Comparison of ENCODE assay signal across 11 cellular contexts in genomic region chr7:50641442-50642405, GRCh38.
A peak's percentile ranks its signal among the peaks of the same experiment; 100 is the strongest.
DNase-seq lines count a peak whose midpoint lies in the region; ATAC-seq, FAIRE-seq and TF ChIP-seq lines count a peak whose summit lies in the region.
"Had no signal": no experiment of that assay in that cellular context is flagged by ENCODE, and none has a peak within 500 bp of the region (broad histone marks: within the 10 kb centered on the region; RNA-seq: fewer than 3 reads in every experiment).

No MANE protein-coding gene starts in this region.

- TF ChIP-seq EP300 in A549 (IDR thresholded peaks at IDR 0.05) = no peak
- no peak for TF ChIP-seq EP300 in Ishikawa (IDR thresholded peaks at IDR 0.05; ENCODE audit: borderline replicate concordance)

- no peak overlapping the region for H3K18ac ChIP-seq in mesendoderm (ENCODE audit: low read length)

- DNase-seq in A549 (ENCODE audit: low read depth in 1 of 2, low spot score in 1 of 2) = no peak
- peak; percentile 45 for DNase-seq in ecto neural progenitor cell (ENCODE audit: low spot score)
- DNase-seq in mesendoderm = peak; percentile 29
- DNase-seq in RCC 7860 (ENCODE audit: low spot score) = no peak
- no peak for DNase-seq in glomerular visceral epithelial cell (ENCODE audit: extremely low spot score)
- DNase-seq: activated effector memory CD4-positive, alpha-beta T cell treated with anti-CD3 and anti-CD28 coated beads, Interleukin-2, amount 50 U/mL, for 16 hours; dermis blood vessel endothelial cell had no signal

- WGBS in A549 (ENCODE audit: missing lambda C conversion rate) = 89% methylated on average over 16 of the region's 18 CpGs
- no CpG with 5 or more reads among the region's 18 CpGs for WGBS in mesendoderm (ENCODE audit: extremely low coverage, insufficient coverage, low lambda C conversion rate)

- TF ChIP-seq RAD21 in A549 (conservative IDR thresholded peaks at IDR 0.05 in 1 of 2, IDR thresholded peaks at IDR 0.05 in 1 of 2) (peak in 1 of 2 experiments; percentile 17; a peak in 1 of 5 replicates), Ishikawa (IDR thresholded peaks at IDR 0.05; ENCODE audit: low read depth) (peak; percentile 35)

- H3K56ac ChIP-seq in mesendoderm (ENCODE audit: low read length) = no peak overlapping the region

- H3K4me3 ChIP-seq in A549 (no peak overlapping the region), mesendoderm (ENCODE audit: low read length) (no peak overlapping the region)
- H3K4me3 ChIP-seq: BLaER1 had no signal

- H3K79me1 ChIP-seq in mesendoderm (ENCODE audit: low read length) = peaks cover 16% of the 10 kb centered on the region

- no peaks in the 10 kb centered on the region for H3K9me3 ChIP-seq in A549

- CTCF ChIA-PET in A549 (lab: Yijun Ruan, JAX) = interaction anchor here (1.0 to 2.0 kb wide), 3 partner anchors 9 to 413 kb away, joined by 3 to 10 read pairs (median 4); no protein-coding TSS in a partner anchor

- no peak overlapping the region for H3K23ac ChIP-seq in mesendoderm (ENCODE audit: low read length)

- H2BK5ac ChIP-seq in mesendoderm (ENCODE audit: low read length) = no peak overlapping the region

- H3K27me3 ChIP-seq in mesendoderm (ENCODE audit: insufficient read depth, low read length, poor library complexity) = no peaks in the 10 kb centered on the region
- H3K27me3 ChIP-seq: BLaER1 had no signal

- POLR2A ChIA-PET in A549 (lab: Yijun Ruan, JAX) = no interaction called here

- TF ChIP-seq CTCF in A549 (IDR thresholded peaks at IDR 0.05) = no peak

- H3K4ac ChIP-seq in mesendoderm (ENCODE audit: low read depth, low read length) = no peak overlapping the region

- no peak overlapping the region for H4K8ac ChIP-seq in mesendoderm (ENCODE audit: low read depth, low read length)

- no peak for TF ChIP-seq POLR2A in A549 (IDR thresholded peaks at IDR 0.05; ENCODE audit: low read length)

- H3K27ac ChIP-seq in A549 (no peak overlapping the region), mesendoderm (ENCODE audit: low read depth, low read length) (no peak overlapping the region)
- H3K27ac ChIP-seq: BLaER1 had no signal

- ATAC-seq in A549 (peak; percentile 34 to 42; a peak in 3 of 6 replicates), GM21423 (IDR thresholded peaks at IDR 0.05; ENCODE audit: unreplicated experiment) (no peak), GM18498 (IDR thresholded peaks at IDR 0.05; ENCODE audit: unreplicated experiment) (no peak)

- H3K9ac ChIP-seq in mesendoderm (ENCODE audit: low read length) = no peak overlapping the region
- H3K9ac ChIP-seq: BLaER1 had no signal

- H3K79me2 ChIP-seq in mesendoderm (ENCODE audit: control insufficient read depth, insufficient read depth, low read length) = peaks cover 7% of the 10 kb centered on the region

- no peak overlapping the region for H4K5ac ChIP-seq in mesendoderm (ENCODE audit: low read length)

- no peak overlapping the region for H2AK5ac ChIP-seq in mesendoderm (ENCODE audit: low read length)

- H3K4me1 ChIP-seq in A549 = peaks cover 6% of the 10 kb centered on the region; the same call in 1 of the 3 replicates
- H3K4me1 ChIP-seq in mesendoderm (ENCODE audit: control insufficient read depth, low read depth, low read length) = no peaks in the 10 kb centered on the region
- H3K4me1 ChIP-seq: BLaER1 had no signal

- no peak overlapping the region for H2BK15ac ChIP-seq in mesendoderm (replicated peaks; ENCODE audit: low read depth)

- H3K4me2 ChIP-seq in A549 = no peak overlapping the region
- H3K4me2 ChIP-seq in mesendoderm (ENCODE audit: low read length) = no peak overlapping the region
- H3K4me2 ChIP-seq: BLaER1 had no signal

- H2BK120ac ChIP-seq in mesendoderm (ENCODE audit: low read depth, low read length) = no peak overlapping the region

- FAIRE-seq in A549 (lab: Jason Lieb, UNC) (no peak), RCC 7860 (lab: Jason Lieb, UNC) (no peak)

- H3K36me3 ChIP-seq in mesendoderm (ENCODE audit: control insufficient read depth, insufficient read depth, low read length) = no peaks in the 10 kb centered on the region

TF ChIP-seq in A549, 52 proteins besides CTCF, POLR2A, EP300 and RAD21:
- TF ChIP-seq CHD4 (IDR thresholded peaks at IDR 0.05; ENCODE audit: borderline replicate concordance) (no peak), FOSL2 (IDR thresholded peaks at IDR 0.05) (no peak), FOSL2 (CRISPR knock-in tag; IDR thresholded peaks at IDR 0.05) (no peak), MYC (IDR thresholded peaks at IDR 0.05; ENCODE audit: borderline replicate concordance, low read length) (no peak), ESRRA (IDR thresholded peaks at IDR 0.05; ENCODE audit: borderline replicate concordance, low read length) (no peak), POLR2AphosphoS2 (conservative IDR thresholded peaks at IDR 0.05; ENCODE audit: low read length) (no peak), HOXB5 (CRISPR knock-in tag; IDR thresholded peaks at IDR 0.05) (no peak), NR3C1 (IDR thresholded peaks at IDR 0.05) (no peak)

TF ChIP-seq in Ishikawa, 13 proteins besides CTCF, POLR2A, EP300 and RAD21:
- TF ChIP-seq YY1 (IDR thresholded peaks at IDR 0.05; ENCODE audit: low read depth) (no peak), CEBPB (IDR thresholded peaks at IDR 0.05) (no peak), REST (IDR thresholded peaks at IDR 0.05; ENCODE audit: low read depth) (no peak), TEAD4 (IDR thresholded peaks at IDR 0.05) (no peak), TCF12 (IDR thresholded peaks at IDR 0.05; ENCODE audit: low read depth) (no peak), NFIC (IDR thresholded peaks at IDR 0.05) (no peak), CREB1 (IDR thresholded peaks at IDR 0.05; ENCODE audit: low read depth) (no peak), FOXM1 (IDR thresholded peaks at IDR 0.05; ENCODE audit: borderline replicate concordance, low read depth) (no peak), EGR1 (IDR thresholded peaks at IDR 0.05) (no peak), MAX (IDR thresholded peaks at IDR 0.05) (no peak), USF1 (IDR thresholded peaks at IDR 0.05) (no peak), TAF1 (IDR thresholded peaks at IDR 0.05; ENCODE audit: low read depth) (no peak), ZBTB7A (IDR thresholded peaks at IDR 0.05; ENCODE audit: low read depth) (no peak)

Comparison
In these comparisons a context has a peak if more than half of its experiments do, and no peak if none do; other contexts are left out.
1. ATAC-seq: peak in A549 (2 of 2); none in GM21423 (single experiment) and GM18498 (single experiment).
2. DNase-seq: peak in ecto neural progenitor cell (single experiment) and mesendoderm (single experiment); none in A549 (0 of 2), RCC 7860 (single experiment) and glomerular visceral epithelial cell (single experiment).